Comparison of ENCODE assay signal across 1 cellular context in the genomic region with DNA sequence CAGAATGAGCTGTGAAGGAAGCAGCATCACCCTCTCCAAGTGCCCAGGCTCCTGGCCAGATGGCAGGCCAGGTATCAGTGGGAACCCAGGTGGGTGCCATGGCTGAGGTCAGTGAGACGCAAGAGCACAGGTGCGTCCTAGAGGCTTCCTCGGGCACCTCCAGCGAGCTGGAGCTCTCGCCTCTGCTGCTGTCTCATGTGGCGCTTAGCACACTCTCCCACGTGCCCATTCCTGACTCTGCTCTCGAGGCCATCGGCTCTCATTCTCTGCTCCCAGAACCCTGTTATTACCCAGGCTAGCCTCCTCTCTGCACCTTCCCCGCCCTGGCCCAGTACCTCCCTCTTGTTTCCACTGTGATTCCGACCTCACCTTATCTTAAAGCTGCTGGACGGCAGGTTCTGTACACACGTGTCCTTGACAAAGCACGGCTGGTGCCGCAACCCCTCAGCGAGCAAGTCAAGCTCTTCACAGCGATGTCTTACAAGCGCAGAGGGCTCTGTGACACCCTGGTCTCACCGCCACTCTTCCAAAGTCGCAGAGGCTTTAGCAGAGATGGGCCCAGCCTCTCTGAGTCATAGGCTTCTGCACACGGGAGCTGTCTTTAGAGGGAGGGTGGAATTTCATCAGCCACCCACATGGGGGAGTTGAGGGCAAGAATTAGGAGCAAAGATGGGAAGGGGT.
A peak's percentile ranks its signal among the peaks of the same experiment; 100 is the strongest.
TF ChIP-seq lines count a peak whose summit lies in the region.

No MANE protein-coding gene starts in this region.

TF ChIP-seq in IMR-90, 13 proteins besides CTCF, POLR2A, EP300 and RAD21:
- TF ChIP-seq SMC3 (IDR thresholded peaks at IDR 0.05; ENCODE audit: low read depth, low read length) (peak; percentile 31; the same call in 1 of the 2 replicates), BHLHE40 (IDR thresholded peaks at IDR 0.05; ENCODE audit: low read depth, low read length) (no peak; the same call in 1 of the 2 replicates), RFX5 (IDR thresholded peaks at IDR 0.05; ENCODE audit: low read depth, low read length) (no peak)
- TF ChIP-seq, protein P1, sequence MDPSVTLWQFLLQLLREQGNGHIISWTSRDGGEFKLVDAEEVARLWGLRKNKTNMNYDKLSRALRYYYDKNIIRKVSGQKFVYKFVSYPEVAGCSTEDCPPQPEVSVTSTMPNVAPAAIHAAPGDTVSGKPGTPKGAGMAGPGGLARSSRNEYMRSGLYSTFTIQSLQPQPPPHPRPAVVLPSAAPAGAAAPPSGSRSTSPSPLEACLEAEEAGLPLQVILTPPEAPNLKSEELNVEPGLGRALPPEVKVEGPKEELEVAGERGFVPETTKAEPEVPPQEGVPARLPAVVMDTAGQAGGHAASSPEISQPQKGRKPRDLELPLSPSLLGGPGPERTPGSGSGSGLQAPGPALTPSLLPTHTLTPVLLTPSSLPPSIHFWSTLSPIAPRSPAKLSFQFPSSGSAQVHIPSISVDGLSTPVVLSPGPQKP (IDR thresholded peaks at IDR 0.05; ENCODE audit: borderline replicate concordance, low read depth, low read length) = no peak
- TF ChIP-seq, protein P2, sequence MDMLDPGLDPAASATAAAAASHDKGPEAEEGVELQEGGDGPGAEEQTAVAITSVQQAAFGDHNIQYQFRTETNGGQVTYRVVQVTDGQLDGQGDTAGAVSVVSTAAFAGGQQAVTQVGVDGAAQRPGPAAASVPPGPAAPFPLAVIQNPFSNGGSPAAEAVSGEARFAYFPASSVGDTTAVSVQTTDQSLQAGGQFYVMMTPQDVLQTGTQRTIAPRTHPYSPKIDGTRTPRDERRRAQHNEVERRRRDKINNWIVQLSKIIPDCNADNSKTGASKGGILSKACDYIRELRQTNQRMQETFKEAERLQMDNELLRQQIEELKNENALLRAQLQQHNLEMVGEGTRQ (IDR thresholded peaks at IDR 0.05; ENCODE audit: low read depth, low read length) = no peak
